ENCODE assay signal across 8 cellular contexts in the genomic region with DNA sequence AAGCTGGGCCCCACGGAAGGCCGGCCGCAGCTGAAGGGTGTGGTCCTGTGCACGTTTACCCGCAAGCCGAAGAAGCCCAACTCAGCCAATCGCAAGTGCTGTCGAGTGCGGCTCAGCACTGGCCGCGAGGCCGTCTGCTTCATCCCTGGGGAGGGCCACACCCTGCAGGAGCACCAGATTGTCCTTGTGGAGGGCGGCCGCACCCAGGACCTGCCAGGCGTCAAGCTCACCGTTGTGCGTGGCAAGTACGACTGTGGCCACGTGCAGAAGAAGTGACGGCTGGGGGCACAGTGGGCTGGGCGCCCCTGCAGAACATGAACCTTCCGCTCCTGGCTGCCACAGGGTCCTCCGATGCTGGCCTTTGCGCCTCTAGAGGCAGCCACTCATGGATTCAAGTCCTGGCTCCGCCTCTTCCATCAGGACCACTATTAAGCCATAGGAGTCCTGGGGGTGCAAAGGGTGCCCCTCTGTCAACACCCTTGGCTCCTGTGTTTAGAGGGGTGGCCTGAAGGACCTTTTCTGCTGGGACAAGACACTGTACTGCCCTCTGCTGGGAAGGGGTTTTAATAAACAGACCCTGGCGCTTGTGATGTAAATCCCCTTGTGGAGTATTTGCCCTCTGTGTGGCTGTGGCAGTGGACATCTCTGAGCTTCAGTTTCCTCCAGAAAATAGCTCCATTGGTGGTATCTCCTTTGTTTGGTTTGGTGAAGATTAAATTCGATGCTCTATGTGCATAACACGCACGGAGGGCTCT. TPM values are rescaled to one million over a fixed set of nuclear protein-coding genes. Genes with fewer than 3 reads are reported as not detected.
A peak's percentile ranks its signal among the peaks of the same experiment; 100 is the strongest.
DNase-seq lines count a peak whose midpoint lies in the region; ATAC-seq and TF ChIP-seq lines count a peak whose summit lies in the region.

No MANE protein-coding gene starts in this region.

- H3K27me3 Mint-ChIP-seq in stimulated activated naive B cell treated with anti-CD40 and anti-IgM and Interleukin-4, amounts not matched to agents 10 μg/mL and 1 μg/mL and 100 μg/mL, for 72 hours, result no peaks in the 10 kb centered on the region

- DNase-seq in DMS114 treated with DMSO at 0.1 percent for 48 hours (lab: John Stamatoyannopoulos, UW; ENCODE audit: unreplicated experiment) (peak; percentile 22), HT-29 (ENCODE audit: low spot score) (peak; percentile 47), fibroblast of villous mesenchyme (ENCODE audit: low read depth) (peak; percentile 43), AG08395 (ENCODE audit: low spot score) (no peak), globus pallidus (ENCODE audit: low spot score) (no peak)
- DNase-seq in stimulated activated naive B cell treated with anti-CD40 and anti-IgM and Interleukin-4, amounts not matched to agents 10 μg/mL and 1 μg/mL and 100 μg/mL, for 72 hours, result no peak

- H3K27ac Mint-ChIP-seq in stimulated activated naive B cell treated with anti-CD40 and anti-IgM and Interleukin-4, amounts not matched to agents 10 μg/mL and 1 μg/mL and 100 μg/mL, for 72 hours, result no peak overlapping the region

- peaks cover 14 to 51% of the 10 kb centered on the region in 2 donors for H3K4me1 Mint-ChIP-seq in stimulated activated naive B cell treated with anti-CD40 and anti-IgM and Interleukin-4, amounts not matched to agents 10 μg/mL and 1 μg/mL and 100 μg/mL, for 72 hours

- no peak overlapping the region for H3K4me3 ChIP-seq in WI38 (ENCODE audit: low read depth, low read length)
- no peak overlapping the region for H3K4me3 ChIP-seq in fibroblast of villous mesenchyme (ENCODE audit: low read depth, low read length)

- no peak for ATAC-seq in stimulated activated naive B cell treated with anti-CD40 and anti-IgM and Interleukin-4, amounts not matched to agents 10 μg/mL and 1 μg/mL and 100 μg/mL, for 72 hours (replicated peaks)
- ATAC-seq in GM21576 (IDR thresholded peaks at IDR 0.05; ENCODE audit: unreplicated experiment), result no peak

- peaks cover 40 to 52% of the 10 kb centered on the region in 2 donors for H3K36me3 Mint-ChIP-seq in stimulated activated naive B cell treated with anti-CD40 and anti-IgM and Interleukin-4, amounts not matched to agents 10 μg/mL and 1 μg/mL and 100 μg/mL, for 72 hours

- H3K4me3 Mint-ChIP-seq in stimulated activated naive B cell treated with anti-CD40 and anti-IgM and Interleukin-4, amounts not matched to agents 10 μg/mL and 1 μg/mL and 100 μg/mL, for 72 hours, result peak overlapping the region; percentile 17 to 85

- H3K9me3 Mint-ChIP-seq in stimulated activated naive B cell treated with anti-CD40 and anti-IgM and Interleukin-4, amounts not matched to agents 10 μg/mL and 1 μg/mL and 100 μg/mL, for 72 hours, result peaks cover 4 to 5% of the 10 kb centered on the region in 2 donors

- TF ChIP-seq CTCF in WI38 (IDR thresholded peaks at IDR 0.05; ENCODE audit: low read depth, low read length) (peak; percentile 29), fibroblast of villous mesenchyme (IDR thresholded peaks at IDR 0.05; ENCODE audit: insufficient read depth, low read depth, low read length) (peak; percentile 46)

RNA-seq across cellular contexts. Expression of a gene that starts 1.9 kb away (rescaled TPM):
- total RNA-seq in HT-29 (2014; rRNA removed; shearing (Covaris generic)), result 350 and 367 TPM in 2 replicates
- 24.6 and 38.7 TPM in 2 replicates for total RNA-seq in fibroblast of villous mesenchyme

RNA-seq across cellular contexts. Expression of a gene that starts 2.0 kb away (rescaled TPM):
- total RNA-seq in HT-29 (2014; rRNA removed; shearing (Covaris generic)), result 100 and 110 TPM in 2 replicates
- 19.0 and 23.8 TPM in 2 replicates for total RNA-seq in fibroblast of villous mesenchyme

RNA-seq across cellular contexts. Expression of a gene that starts 20.6 kb away (rescaled TPM):
- 0.16 TPM in 1 of 2 replicates, not detected in the other for total RNA-seq in HT-29 (2014; rRNA removed; shearing (Covaris generic))
- not detected in 2 replicates for total RNA-seq in fibroblast of villous mesenchyme

RNA-seq across cellular contexts. Expression of a gene that starts 32.8 kb away (rescaled TPM):
- 101 and 106 TPM in 2 replicates for total RNA-seq in HT-29 (2014; rRNA removed; shearing (Covaris generic))
- total RNA-seq in fibroblast of villous mesenchyme, result 7.3 and 13.9 TPM in 2 replicates

RNA-seq across cellular contexts. Expression of a gene that starts 33.2 kb away (rescaled TPM):
- 69.8 and 86.7 TPM in 2 replicates for total RNA-seq in HT-29 (2014; rRNA removed; shearing (Covaris generic))
- total RNA-seq in fibroblast of villous mesenchyme, result 45.3 and 57.0 TPM in 2 replicates

Comparison
In these comparisons a context has a peak if more than half of its experiments do, and no peak if none do; other contexts are left out.
1. DNase-seq: peak in DMS114 treated with DMSO at 0.1 percent for 48 hours (single experiment), HT-29 (single experiment) and fibroblast of villous mesenchyme (single experiment); none in stimulated activated naive B cell treated with anti-CD40 and anti-IgM and Interleukin-4, amounts not matched to agents 10 μg/mL and 1 μg/mL and 100 μg/mL, for 72 hours (single experiment), AG08395 (single experiment) and globus pallidus (single experiment).